Comparison of ENCODE assay signal across 25 cellular contexts in the genomic region with DNA sequence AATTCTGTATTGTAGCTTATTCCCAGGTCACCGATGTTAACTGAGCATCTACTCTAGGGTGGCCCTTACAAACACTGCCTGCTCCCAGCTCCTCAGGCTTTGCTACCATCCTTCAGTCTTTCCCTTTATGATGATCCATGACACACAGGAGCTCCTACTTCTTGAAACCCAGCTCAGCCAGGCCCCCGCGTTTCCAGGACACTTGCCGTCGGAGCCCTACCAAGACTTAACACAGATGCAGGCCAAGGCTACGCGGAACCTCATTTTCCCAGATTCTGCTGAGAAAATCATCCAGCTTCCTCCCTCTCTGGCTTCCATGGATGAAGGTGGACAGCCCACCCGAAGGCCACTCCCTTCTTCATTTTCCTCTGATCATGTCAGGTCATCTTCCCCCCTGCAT.
"Had no signal": no experiment of that assay in that cellular context is flagged by ENCODE, and none has a peak within 500 bp of the region (broad histone marks: within the 10 kb centered on the region; RNA-seq: fewer than 3 reads in every experiment).

No MANE protein-coding gene starts in this region.

- DNase-seq: activated CD4-positive, alpha-beta T cell treated with anti-CD3 and anti-CD28 coated beads, Interleukin-2, amount 50 U/mL, for 1 hour; activated CD4-positive, alpha-beta T cell treated with anti-CD3 and anti-CD28 coated beads, Interleukin-2, amount 50 U/mL, for 48 hours; activated CD8-positive, alpha-beta memory T cell treated with anti-CD3 and anti-CD28 coated beads for 24 hours; activated CD8-positive, alpha-beta T cell treated with anti-CD3 and anti-CD28 coated beads for 36 hours; activated effector memory CD4-positive, alpha-beta T cell treated with Interleukin-2 at 50 U/mL for 16 hours; activated gamma-delta T cell treated with Interleukin-2 at 50 U/mL for 16 hours; activated naive CD4-positive, alpha-beta T cell treated with anti-CD3 and anti-CD28 coated beads for 36 hours; activated naive CD8-positive, alpha-beta T cell treated with anti-CD3 and anti-CD28 coated beads, Interleukin-2, amount 10 ng/mL, durations not matched to agents 7 days and 5 days; activated T-cell treated with anti-CD3 and anti-CD28 coated beads, Interleukin-2, amount 50 U/mL, for 4 hours; dorsolateral prefrontal cortex; effector memory CD4-positive, alpha-beta T cell; endodermal cell; foreskin fibroblast; T-helper 1 cell; T1000 had no signal

- H3K4me1 ChIP-seq: ascending aorta had no signal

- H3K9me3 ChIP-seq: ascending aorta, heart left ventricle had no signal

- ATAC-seq: activated CD8-positive, alpha-beta T cell treated with anti-CD3 and anti-CD28 coated beads for 36 hours; activated naive CD4-positive, alpha-beta T cell treated with anti-CD3 and anti-CD28 coated beads, Interleukin-2, amount 50 U/mL, for 72 hours; activated T-cell treated with anti-CD3 and anti-CD28 coated beads, Interleukin-2, amount 50 U/mL, for 4 hours; activated T-helper 17 cell treated with anti-CD3 and anti-CD28 coated beads, Interleukin-2, amount 50 U/mL, for 72 hours; esophagus mucosa; heart left ventricle; WTC11 had no signal

- H3K27me3 Mint-ChIP-seq: activated CD8-positive, alpha-beta T cell treated with anti-CD3 and anti-CD28 coated beads for 36 hours; activated naive CD8-positive, alpha-beta T cell treated with anti-CD3 and anti-CD28 coated beads, Interleukin-2, amount 10 ng/mL, durations not matched to agents 7 days and 5 days; activated T-helper 17 cell treated with anti-CD3 and anti-CD28 coated beads, Interleukin-2, amount 50 U/mL, for 72 hours; central memory CD8-positive, alpha-beta T cell; dendritic cell treated with granulocyte-macrophage colony-stimulating factor and Interleukin-4, amounts not matched to agents 40 ng/mL and 50 ng/mL, for 4 days had no signal

- H3K27ac ChIP-seq: ascending aorta, coronary artery, heart left ventricle had no signal

- H3K4me1 Mint-ChIP-seq: endodermal cell, WTC11 had no signal

- H3K9me3 Mint-ChIP-seq: activated CD8-positive, alpha-beta T cell treated with anti-CD3 and anti-CD28 coated beads for 36 hours; activated naive CD4-positive, alpha-beta T cell treated with anti-CD3 and anti-CD28 coated beads for 36 hours; activated naive CD8-positive, alpha-beta T cell treated with anti-CD3 and anti-CD28 coated beads, Interleukin-2, amount 10 ng/mL, durations not matched to agents 7 days and 5 days; activated T-cell treated with anti-CD3 and anti-CD28 coated beads, Interleukin-2, amount 50 U/mL, for 4 hours; activated T-helper 17 cell treated with anti-CD3 and anti-CD28 coated beads, Interleukin-2, amount 50 U/mL, for 72 hours; central memory CD8-positive, alpha-beta T cell had no signal

- H3K4me3 Mint-ChIP-seq: activated CD8-positive, alpha-beta T cell treated with anti-CD3 and anti-CD28 coated beads for 36 hours; activated naive CD4-positive, alpha-beta T cell treated with anti-CD3 and anti-CD28 coated beads for 36 hours; activated naive CD8-positive, alpha-beta T cell treated with anti-CD3 and anti-CD28 coated beads, Interleukin-2, amount 10 ng/mL, durations not matched to agents 7 days and 5 days; activated T-cell treated with anti-CD3 and anti-CD28 coated beads, Interleukin-2, amount 50 U/mL, for 4 hours; activated T-helper 17 cell treated with anti-CD3 and anti-CD28 coated beads, Interleukin-2, amount 50 U/mL, for 72 hours; brain; central memory CD8-positive, alpha-beta T cell; dendritic cell treated with granulocyte-macrophage colony-stimulating factor and Interleukin-4, amounts not matched to agents 40 ng/mL and 50 ng/mL, for 4 days; endodermal cell; WTC11 had no signal

- H3K27ac Mint-ChIP-seq: activated CD8-positive, alpha-beta T cell treated with anti-CD3 and anti-CD28 coated beads for 36 hours; activated naive CD4-positive, alpha-beta T cell treated with anti-CD3 and anti-CD28 coated beads for 36 hours; activated naive CD8-positive, alpha-beta T cell treated with anti-CD3 and anti-CD28 coated beads, Interleukin-2, amount 10 ng/mL, durations not matched to agents 7 days and 5 days; dendritic cell treated with granulocyte-macrophage colony-stimulating factor and Interleukin-4, amounts not matched to agents 40 ng/mL and 50 ng/mL, for 4 days; endodermal cell; WTC11 had no signal

- H3K27me3 ChIP-seq: ascending aorta, dorsolateral prefrontal cortex, heart left ventricle had no signal

- H3K4me3 ChIP-seq: ascending aorta, coronary artery, dorsolateral prefrontal cortex, heart left ventricle had no signal
